ENCODE assay signal across 16 cellular contexts in genomic region chr10:43376828-43377227, GRCh38. TPM values are rescaled to one million over a fixed set of nuclear protein-coding genes. Genes with fewer than 3 reads are reported as not detected.
DNase-seq lines count a peak whose midpoint lies in the region; ATAC-seq and TF ChIP-seq lines count a peak whose summit lies in the region.
"Had no signal": no experiment of that assay in that cellular context is flagged by ENCODE, and none has a peak within 500 bp of the region (broad histone marks: within the 10 kb centered on the region; RNA-seq: fewer than 3 reads in every experiment).

No MANE protein-coding gene starts in this region.

- H3K27ac Mint-ChIP-seq in WTC11: no peak overlapping the region

- ATAC-seq in Right ventricle myocardium inferior: no peak
- peak; percentile 5; the same call in 1 of the 2 replicates for ATAC-seq in WTC11
- no peak for ATAC-seq in GM21825 (IDR thresholded peaks at IDR 0.05; ENCODE audit: unreplicated experiment)
- ATAC-seq in HG02588 (IDR thresholded peaks at IDR 0.05; ENCODE audit: unreplicated experiment): no peak

- H3K4me3 Mint-ChIP-seq in WTC11: no peak overlapping the region

- no peak overlapping the region for H3K27ac ChIP-seq in brain microvascular endothelial cell
- H3K27ac ChIP-seq: BLaER1 treated with 17β-estradiol and CSF1 and Interleukin-3, amounts not matched to agents 10 nM and 100 nM had no signal

- CTCF ChIA-PET in WTC11 (lab: Charles Lee): interaction anchor here (0.7 to 2.3 kb wide), 4 partner anchors 8 to 155 kb away, joined by 3 to 7 read pairs (median 4); no protein-coding TSS in a partner anchor

- TF ChIP-seq CTCF in WTC11 (IDR thresholded peaks at IDR 0.05): no peak
- no peak for TF ChIP-seq CTCF in brain microvascular endothelial cell (IDR thresholded peaks at IDR 0.05; ENCODE audit: low read depth, low read length, missing control alignments)

- no peaks in the 10 kb centered on the region for H3K36me3 ChIP-seq in brain microvascular endothelial cell (replicated peaks)
- H3K36me3 ChIP-seq: BLaER1 treated with 17β-estradiol and CSF1 and Interleukin-3, amounts not matched to agents 10 nM and 100 nM had no signal

- H3K36me3 Mint-ChIP-seq in WTC11: no peaks in the 10 kb centered on the region

- DNase-seq in cardiac septum (ENCODE audit: low spot score): peak; percentile 69
- DNase-seq in Right ventricle myocardium inferior (ENCODE audit: missing footprints): no peak
- no peak for DNase-seq in WTC11 (ENCODE audit: low spot score)
- peak; percentile 59 for DNase-seq in posterior vena cava (ENCODE audit: low spot score)
- DNase-seq in NCI-H2171 treated with DMSO at 0.1 percent for 48 hours (lab: John Stamatoyannopoulos, UW): no peak
- DNase-seq in brain microvascular endothelial cell: no peak
- DNase-seq: Kasumi-1, NCI-H1417, NCI-H2029, NCI-H510A, NCI-H82 had no signal

- H3K4me3 ChIP-seq in brain microvascular endothelial cell (ENCODE audit: low read depth, low read length): no peak overlapping the region
- H3K4me3 ChIP-seq: BLaER1 treated with 17β-estradiol and CSF1 and Interleukin-3, amounts not matched to agents 10 nM and 100 nM had no signal

- H3K27me3 Mint-ChIP-seq in WTC11 (ENCODE audit: low read depth): no peaks in the 10 kb centered on the region; the same call in 1 of the 2 replicates

- intact Hi-C loops in cardiac septum (cut with DNase I): no loop called here
- intact Hi-C loops in Right ventricle myocardium inferior (cut with DNase I): no loop called here
- intact Hi-C loops in posterior vena cava (cut with DNase I): no loop called here

- no peaks in the 10 kb centered on the region for H3K27me3 ChIP-seq in brain microvascular endothelial cell (replicated peaks)
- H3K27me3 ChIP-seq: BLaER1 treated with 17β-estradiol and CSF1 and Interleukin-3, amounts not matched to agents 10 nM and 100 nM had no signal

- POLR2A ChIA-PET in WTC11 (lab: Charles Lee): no interaction called here

- H3K9me3 Mint-ChIP-seq in WTC11: no peaks in the 10 kb centered on the region

- peaks cover 38% of the 10 kb centered on the region for H3K4me1 Mint-ChIP-seq in WTC11

- in situ Hi-C loops in brain microvascular endothelial cell (cut with HindIII; ENCODE audit: low pct_ligation_motif_present, low sequenced_read_pairs): no loop called here

TF ChIP-seq in WTC11, 78 proteins besides CTCF, POLR2A, EP300 and RAD21:
- TF ChIP-seq GABPB1 (CRISPR knock-in tag; IDR thresholded peaks at IDR 0.05) (no peak), OVOL2 (CRISPR knock-in tag; IDR thresholded peaks at IDR 0.05; ENCODE audit: borderline replicate concordance) (no peak), ZBTB21 (CRISPR knock-in tag; IDR thresholded peaks at IDR 0.05; ENCODE audit: borderline replicate concordance) (no peak), TCF7 (CRISPR knock-in tag; IDR thresholded peaks at IDR 0.05; ENCODE audit: low read depth) (no peak), CREM (CRISPR knock-in tag; IDR thresholded peaks at IDR 0.05) (no peak), SMAD3 (CRISPR knock-in tag; IDR thresholded peaks at IDR 0.05; ENCODE audit: borderline replicate concordance) (no peak), ZNF532 (CRISPR knock-in tag; IDR thresholded peaks at IDR 0.05; ENCODE audit: borderline replicate concordance) (no peak), NFE2L1 (CRISPR knock-in tag; IDR thresholded peaks at IDR 0.05) (no peak), ZNF423 (CRISPR knock-in tag; IDR thresholded peaks at IDR 0.05) (no peak)
- TF ChIP-seq, protein P1, sequence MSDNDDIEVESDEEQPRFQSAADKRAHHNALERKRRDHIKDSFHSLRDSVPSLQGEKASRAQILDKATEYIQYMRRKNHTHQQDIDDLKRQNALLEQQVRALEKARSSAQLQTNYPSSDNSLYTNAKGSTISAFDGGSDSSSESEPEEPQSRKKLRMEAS (CRISPR knock-in tag; IDR thresholded peaks at IDR 0.05): no peak

RNA-seq across cellular contexts. Expression of gene FXYD4, which starts 5.4 kb away (rescaled TPM):
- not detected for total RNA-seq in cardiac septum
- not detected for total RNA-seq in Right ventricle myocardium inferior
- not detected in 3 replicates for total RNA-seq in WTC11 (2021)
- total RNA-seq in posterior vena cava: not detected
- total RNA-seq: A172, PC-3 had no signal

RNA-seq across cellular contexts. Expression of gene HNRNPF, which starts 32.2 kb away (rescaled TPM):
- total RNA-seq in cardiac septum: 80.8 TPM
- total RNA-seq in Right ventricle myocardium inferior: 87.6 TPM
- total RNA-seq in WTC11 (2021): 318 to 358 TPM (median 326 TPM) in 3 replicates
- total RNA-seq in posterior vena cava: 100 to 1,000 TPM; 109 to 112 TPM

Comparison
In these comparisons a context has a peak if more than half of its experiments do, and no peak if none do; other contexts are left out.
1. DNase-seq: peak in cardiac septum (single experiment) and posterior vena cava (single experiment); none in Right ventricle myocardium inferior (single experiment), WTC11 (single experiment), NCI-H2171 treated with DMSO at 0.1 percent for 48 hours (single experiment) and brain microvascular endothelial cell (single experiment).